8 cellular contexts compared by ENCODE assay signal in the genomic region with DNA sequence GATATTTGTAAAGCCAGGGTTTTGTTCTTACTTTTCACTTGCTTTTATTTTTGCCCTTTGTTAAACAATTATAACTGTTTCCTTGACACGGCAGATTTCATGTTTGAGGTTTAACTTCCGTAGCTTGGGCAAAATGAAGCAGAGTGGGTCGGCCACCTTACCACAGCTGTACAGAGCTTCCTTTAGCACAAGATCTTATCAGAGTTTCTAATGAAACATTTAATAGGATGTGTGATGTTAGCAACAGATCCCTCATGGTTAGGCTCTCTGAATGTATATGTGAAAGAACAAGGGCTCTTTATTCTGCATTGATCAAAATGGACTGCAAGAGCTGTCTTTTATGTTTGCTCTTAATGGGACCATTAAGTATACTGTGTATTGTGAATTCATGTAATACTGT. TPM values are rescaled to one million over a fixed set of nuclear protein-coding genes. Genes with fewer than 3 reads are reported as not detected.
DNase-seq lines count a peak whose midpoint lies in the region; ATAC-seq and TF ChIP-seq lines count a peak whose summit lies in the region.

No MANE protein-coding gene starts in this region.

- no peak for TF ChIP-seq CTCF in WTC11 (IDR thresholded peaks at IDR 0.05)

- peak overlapping the region; percentile 95 for H3K27ac Mint-ChIP-seq in activated CD8-positive, alpha-beta memory T cell treated with anti-CD3 and anti-CD28 coated beads, Interleukin-2, amount 10 ng/mL, durations not matched to agents 7 days and 5 days
- H3K27ac Mint-ChIP-seq in IgD-negative memory B cell (peak overlapping the region in 2 of 3 donors; percentile 7 to 18), WTC11 (no peak overlapping the region)
- H3K27ac Mint-ChIP-seq in activated T-helper 2 cell treated with anti-CD3 and anti-CD28 coated beads, Interferon-gamma antibody, Interleukin-2, Interleukin-4, amounts not matched to agents 10 μg/mL and 5 μg/mL and 100 μg/mL, durations not matched to agents 14 hours and 24 hours and 36 hours, result peak overlapping the region; percentile 91
- peak overlapping the region; percentile 41 for H3K27ac Mint-ChIP-seq in stimulated activated memory B cell treated with anti-CD40 and anti-IgM and Interleukin-4, amounts not matched to agents 10 μg/mL and 1 μg/mL and 100 μg/mL, for 72 hours

- peaks cover 74% of the 10 kb centered on the region for H3K36me3 Mint-ChIP-seq in activated CD8-positive, alpha-beta memory T cell treated with anti-CD3 and anti-CD28 coated beads, Interleukin-2, amount 10 ng/mL, durations not matched to agents 7 days and 5 days
- H3K36me3 Mint-ChIP-seq in IgD-negative memory B cell (peaks cover 17% of the 10 kb centered on the region), WTC11 (peaks cover 41% of the 10 kb centered on the region)
- peaks cover 89% of the 10 kb centered on the region for H3K36me3 Mint-ChIP-seq in activated T-helper 2 cell treated with anti-CD3 and anti-CD28 coated beads, Interferon-gamma antibody, Interleukin-2, Interleukin-4, amounts not matched to agents 10 μg/mL and 5 μg/mL and 100 μg/mL, durations not matched to agents 14 hours and 24 hours and 36 hours (ENCODE audit: low read depth)
- peaks cover 22% of the 10 kb centered on the region for H3K36me3 Mint-ChIP-seq in stimulated activated memory B cell treated with anti-CD40 and anti-IgM and Interleukin-4, amounts not matched to agents 10 μg/mL and 1 μg/mL and 100 μg/mL, for 72 hours

- DNase-seq in activated CD8-positive, alpha-beta memory T cell treated with anti-CD3 and anti-CD28 coated beads, Interleukin-2, amount 10 ng/mL, durations not matched to agents 7 days and 5 days, result peak; percentile 88
- no peak for DNase-seq in activated CD8-positive, alpha-beta memory T cell treated with anti-CD3 and anti-CD28 coated beads, Interleukin-2, amount 50 U/mL, for 48 hours
- peak; percentile 66 for DNase-seq in activated T-helper 2 cell treated with anti-CD3 and anti-CD28 coated beads, Interferon-gamma antibody, Interleukin-2, Interleukin-4, amounts not matched to agents 10 μg/mL and 5 μg/mL and 100 μg/mL, durations not matched to agents 14 hours and 24 hours and 36 hours (ENCODE audit: low spot score)
- no peak for DNase-seq in DMS 273 treated with DMSO at 0.1 percent for 48 hours (lab: John Stamatoyannopoulos, UW)
- no peak for DNase-seq in WTC11 (ENCODE audit: low spot score)
- DNase-seq in NCI-H446 (lab: John Stamatoyannopoulos, UW), result no peak

- POLR2A ChIA-PET in WTC11 (lab: Charles Lee), result no interaction called here

- H3K4me1 Mint-ChIP-seq in activated CD8-positive, alpha-beta memory T cell treated with anti-CD3 and anti-CD28 coated beads, Interleukin-2, amount 10 ng/mL, durations not matched to agents 7 days and 5 days, result peaks cover 62% of the 10 kb centered on the region
- H3K4me1 Mint-ChIP-seq in IgD-negative memory B cell (peaks cover 25 to 35% (median 26%) of the 10 kb centered on the region in 3 donors), WTC11 (no peaks in the 10 kb centered on the region)
- peaks cover 61% of the 10 kb centered on the region for H3K4me1 Mint-ChIP-seq in activated T-helper 2 cell treated with anti-CD3 and anti-CD28 coated beads, Interferon-gamma antibody, Interleukin-2, Interleukin-4, amounts not matched to agents 10 μg/mL and 5 μg/mL and 100 μg/mL, durations not matched to agents 14 hours and 24 hours and 36 hours (ENCODE audit: low read depth)
- peaks cover 40% of the 10 kb centered on the region for H3K4me1 Mint-ChIP-seq in stimulated activated memory B cell treated with anti-CD40 and anti-IgM and Interleukin-4, amounts not matched to agents 10 μg/mL and 1 μg/mL and 100 μg/mL, for 72 hours

- CTCF ChIA-PET in activated CD8-positive, alpha-beta memory T cell treated with anti-CD3 and anti-CD28 coated beads, Interleukin-2, amount 10 ng/mL, durations not matched to agents 7 days and 5 days (lab: Charles Lee), result interaction anchor here (0.8 to 4.9 kb wide), 10 partner anchors 9 to 53 kb away, joined by 3 to 25 read pairs (median 4); a partner anchor contains a TSS
- CTCF ChIA-PET in WTC11 (lab: Charles Lee), result interaction anchor here (0.9 kb wide), 1 partner anchor 14 kb away, joined by 3 read pairs; no protein-coding TSS in a partner anchor

- peak; percentile 93 for ATAC-seq in activated CD8-positive, alpha-beta memory T cell treated with anti-CD3 and anti-CD28 coated beads, Interleukin-2, amount 10 ng/mL, durations not matched to agents 7 days and 5 days
- peak; percentile 41 for ATAC-seq in stimulated activated memory B cell treated with anti-CD40 and anti-IgM and Interleukin-4, amounts not matched to agents 10 μg/mL and 1 μg/mL and 100 μg/mL, for 72 hours
- no peak for ATAC-seq in WTC11

- peak overlapping the region; percentile 63 for H3K4me3 Mint-ChIP-seq in activated CD8-positive, alpha-beta memory T cell treated with anti-CD3 and anti-CD28 coated beads, Interleukin-2, amount 10 ng/mL, durations not matched to agents 7 days and 5 days
- H3K4me3 Mint-ChIP-seq in IgD-negative memory B cell (peak overlapping the region in 2 of 4 donors; percentile 24 to 30), WTC11 (no peak overlapping the region)
- H3K4me3 Mint-ChIP-seq in activated T-helper 2 cell treated with anti-CD3 and anti-CD28 coated beads, Interferon-gamma antibody, Interleukin-2, Interleukin-4, amounts not matched to agents 10 μg/mL and 5 μg/mL and 100 μg/mL, durations not matched to agents 14 hours and 24 hours and 36 hours (ENCODE audit: low read depth), result peak overlapping the region; percentile 64
- no peak overlapping the region for H3K4me3 Mint-ChIP-seq in stimulated activated memory B cell treated with anti-CD40 and anti-IgM and Interleukin-4, amounts not matched to agents 10 μg/mL and 1 μg/mL and 100 μg/mL, for 72 hours

- H3K27me3 Mint-ChIP-seq in activated CD8-positive, alpha-beta memory T cell treated with anti-CD3 and anti-CD28 coated beads, Interleukin-2, amount 10 ng/mL, durations not matched to agents 7 days and 5 days, result no peaks in the 10 kb centered on the region
- H3K27me3 Mint-ChIP-seq in IgD-negative memory B cell (no peaks in the 10 kb centered on the region), WTC11 (ENCODE audit: low read depth) (no peaks in the 10 kb centered on the region)
- no peaks in the 10 kb centered on the region for H3K27me3 Mint-ChIP-seq in activated T-helper 2 cell treated with anti-CD3 and anti-CD28 coated beads, Interferon-gamma antibody, Interleukin-2, Interleukin-4, amounts not matched to agents 10 μg/mL and 5 μg/mL and 100 μg/mL, durations not matched to agents 14 hours and 24 hours and 36 hours (ENCODE audit: low read depth)
- no peaks in the 10 kb centered on the region for H3K27me3 Mint-ChIP-seq in stimulated activated memory B cell treated with anti-CD40 and anti-IgM and Interleukin-4, amounts not matched to agents 10 μg/mL and 1 μg/mL and 100 μg/mL, for 72 hours

- peaks cover 2% of the 10 kb centered on the region for H3K9me3 Mint-ChIP-seq in activated CD8-positive, alpha-beta memory T cell treated with anti-CD3 and anti-CD28 coated beads, Interleukin-2, amount 10 ng/mL, durations not matched to agents 7 days and 5 days (ENCODE audit: low read depth)
- H3K9me3 Mint-ChIP-seq in IgD-negative memory B cell (peaks cover 0 to 2% (median 0%) of the 10 kb centered on the region in 3 donors), WTC11 (peaks cover 7% of the 10 kb centered on the region)
- H3K9me3 Mint-ChIP-seq in activated T-helper 2 cell treated with anti-CD3 and anti-CD28 coated beads, Interferon-gamma antibody, Interleukin-2, Interleukin-4, amounts not matched to agents 10 μg/mL and 5 μg/mL and 100 μg/mL, durations not matched to agents 14 hours and 24 hours and 36 hours, result peaks cover 5% of the 10 kb centered on the region
- peaks cover 3% of the 10 kb centered on the region for H3K9me3 Mint-ChIP-seq in stimulated activated memory B cell treated with anti-CD40 and anti-IgM and Interleukin-4, amounts not matched to agents 10 μg/mL and 1 μg/mL and 100 μg/mL, for 72 hours

- intact Hi-C loops in activated T-helper 2 cell treated with anti-CD3 and anti-CD28 coated beads, Interferon-gamma antibody, Interleukin-2, Interleukin-4, amounts not matched to agents 10 μg/mL and 5 μg/mL and 100 μg/mL, durations not matched to agents 14 hours and 24 hours and 36 hours (cut with micrococcal nuclease), result loop anchor here (1.0 to 2.0 kb wide), 4 partner anchors 8 to 98 kb away; a partner anchor contains a TSS

TF ChIP-seq in WTC11, 78 proteins besides CTCF, POLR2A, EP300 and RAD21 (continues in another document):
- TF ChIP-seq, protein P1, sequence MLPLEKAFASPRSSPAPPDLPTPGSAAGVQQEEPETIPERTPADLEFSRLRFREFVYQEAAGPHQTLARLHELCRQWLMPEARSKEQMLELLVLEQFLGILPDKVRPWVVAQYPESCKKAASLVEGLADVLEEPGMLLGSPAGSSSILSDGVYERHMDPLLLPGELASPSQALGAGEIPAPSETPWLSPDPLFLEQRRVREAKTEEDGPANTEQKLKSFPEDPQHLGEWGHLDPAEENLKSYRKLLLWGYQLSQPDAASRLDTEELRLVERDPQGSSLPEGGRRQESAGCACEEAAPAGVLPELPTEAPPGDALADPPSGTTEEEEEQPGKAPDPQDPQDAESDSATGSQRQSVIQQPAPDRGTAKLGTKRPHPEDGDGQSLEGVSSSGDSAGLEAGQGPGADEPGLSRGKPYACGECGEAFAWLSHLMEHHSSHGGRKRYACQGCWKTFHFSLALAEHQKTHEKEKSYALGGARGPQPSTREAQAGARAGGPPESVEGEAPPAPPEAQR (CRISPR knock-in tag; IDR thresholded peaks at IDR 0.05), result no peak
- TF ChIP-seq TEAD1 (CRISPR knock-in tag; IDR thresholded peaks at IDR 0.05) (no peak), NR3C1 (CRISPR knock-in tag; conservative IDR thresholded peaks at IDR 0.05; ENCODE audit: low read depth) (no peak), ZNF263 (CRISPR knock-in tag; IDR thresholded peaks at IDR 0.05; ENCODE audit: low read depth) (no peak), JUN (CRISPR knock-in tag; IDR thresholded peaks at IDR 0.05) (no peak), ZNF232 (CRISPR knock-in tag; IDR thresholded peaks at IDR 0.05) (no peak), KAT7 (CRISPR knock-in tag; IDR thresholded peaks at IDR 0.05; ENCODE audit: borderline replicate concordance) (no peak)

RNA-seq across cellular contexts. Expression of a gene that starts 22.3 kb away (rescaled TPM):
- 10 to 100 TPM; 26.1 to 31.9 TPM for total RNA-seq in activated CD8-positive, alpha-beta memory T cell treated with anti-CD3 and anti-CD28 coated beads, Interleukin-2, amount 10 ng/mL, durations not matched to agents 7 days and 5 days
- polyA plus RNA-seq in IgD-negative memory B cell, result 11.7 TPM
- 82.5 and 83.6 TPM in 2 replicates for total RNA-seq in activated T-helper 2 cell treated with anti-CD3 and anti-CD28 coated beads, Interferon-gamma antibody, Interleukin-2, Interleukin-4, amounts not matched to agents 10 μg/mL and 5 μg/mL and 100 μg/mL, durations not matched to agents 14 hours and 24 hours and 36 hours
- 13.8 to 14.9 TPM (median 14.4 TPM) in 3 replicates for total RNA-seq in WTC11 (2021)

RNA-seq across cellular contexts. Expression of a gene that starts 50.7 kb away (rescaled TPM):
- total RNA-seq in activated CD8-positive, alpha-beta memory T cell treated with anti-CD3 and anti-CD28 coated beads, Interleukin-2, amount 10 ng/mL, durations not matched to agents 7 days and 5 days, result 10 to 100 TPM; 62.1 to 72.9 TPM
- polyA plus RNA-seq in IgD-negative memory B cell, result 62.4 TPM
- 84.9 and 100 TPM in 2 replicates for total RNA-seq in activated T-helper 2 cell treated with anti-CD3 and anti-CD28 coated beads, Interferon-gamma antibody, Interleukin-2, Interleukin-4, amounts not matched to agents 10 μg/mL and 5 μg/mL and 100 μg/mL, durations not matched to agents 14 hours and 24 hours and 36 hours
- total RNA-seq in WTC11 (2021), result 98.4 to 106 TPM (median 103 TPM) in 3 replicates

Comparison
In these comparisons a context has a peak if more than half of its experiments do, and no peak if none do; other contexts are left out.
1. DNase-seq: peak in activated CD8-positive, alpha-beta memory T cell treated with anti-CD3 and anti-CD28 coated beads, Interleukin-2, amount 10 ng/mL, durations not matched to agents 7 days and 5 days (single experiment) and activated T-helper 2 cell treated with anti-CD3 and anti-CD28 coated beads, Interferon-gamma antibody, Interleukin-2, Interleukin-4, amounts not matched to agents 10 μg/mL and 5 μg/mL and 100 μg/mL, durations not matched to agents 14 hours and 24 hours and 36 hours (single experiment); none in activated CD8-positive, alpha-beta memory T cell treated with anti-CD3 and anti-CD28 coated beads, Interleukin-2, amount 50 U/mL, for 48 hours (single experiment), DMS 273 treated with DMSO at 0.1 percent for 48 hours (single experiment), WTC11 (single experiment) and NCI-H446 (0 of 2).
2. H3K4me3 Mint-ChIP-seq: peak in activated CD8-positive, alpha-beta memory T cell treated with anti-CD3 and anti-CD28 coated beads, Interleukin-2, amount 10 ng/mL, durations not matched to agents 7 days and 5 days (single experiment) and activated T-helper 2 cell treated with anti-CD3 and anti-CD28 coated beads, Interferon-gamma antibody, Interleukin-2, Interleukin-4, amounts not matched to agents 10 μg/mL and 5 μg/mL and 100 μg/mL, durations not matched to agents 14 hours and 24 hours and 36 hours (single experiment); none in stimulated activated memory B cell treated with anti-CD40 and anti-IgM and Interleukin-4, amounts not matched to agents 10 μg/mL and 1 μg/mL and 100 μg/mL, for 72 hours (single experiment) and WTC11 (single experiment).